ENCODE assay signal across 17 cellular contexts in the genomic region with DNA sequence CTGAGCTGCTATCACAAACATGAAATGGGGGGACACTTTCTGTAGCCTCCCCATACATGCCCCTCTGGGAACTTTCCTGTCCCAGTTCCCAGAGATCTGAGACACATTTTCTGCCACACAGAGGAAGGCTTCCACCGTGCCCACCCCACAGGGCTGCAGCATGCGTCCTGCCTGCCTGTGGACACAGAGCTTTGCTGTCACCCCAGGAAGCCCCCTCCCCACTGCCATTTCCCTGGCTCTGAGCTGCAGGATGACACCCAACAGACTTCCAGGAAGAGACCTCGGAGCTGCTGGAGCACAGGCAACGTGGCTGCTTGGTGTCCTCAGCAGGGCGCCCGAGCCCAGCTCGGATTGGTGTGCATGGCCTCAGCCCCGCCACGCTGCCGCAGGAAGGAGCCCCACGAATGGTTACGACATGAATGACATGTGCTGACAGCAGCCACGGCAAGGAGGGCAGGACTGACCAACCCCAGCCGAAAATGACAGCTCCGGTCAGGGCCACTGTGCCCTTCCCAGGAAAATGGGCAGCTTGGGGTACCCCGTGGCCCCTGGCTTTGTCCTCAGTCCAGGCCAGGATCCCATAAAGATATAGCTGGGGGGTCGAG.
A peak's percentile ranks its signal among the peaks of the same experiment; 100 is the strongest.
DNase-seq lines count a peak whose midpoint lies in the region; TF ChIP-seq lines count a peak whose summit lies in the region.
"Had no signal": no experiment of that assay in that cellular context is flagged by ENCODE, and none has a peak within 500 bp of the region (broad histone marks: within the 10 kb centered on the region; RNA-seq: fewer than 3 reads in every experiment).

No MANE protein-coding gene starts in this region.

- TF ChIP-seq CTCF in breast epithelium (IDR thresholded peaks at IDR 0.05), result no peak
- no peak for TF ChIP-seq CTCF in mammary epithelial cell (conservative IDR thresholded peaks at IDR 0.05 in 1 of 2, IDR thresholded peaks at IDR 0.05 in 1 of 2; ENCODE audit: extremely low read depth in 1 of 2, insufficient read depth in 1 of 2, low read depth in 1 of 2, low read length in 2 of 2)
- TF ChIP-seq CTCF in esophagus muscularis mucosa (IDR thresholded peaks at IDR 0.05), result no peak
- no peak for TF ChIP-seq CTCF in osteoblast (IDR thresholded peaks at IDR 0.05; ENCODE audit: extremely low read depth, low read depth, low read length)
- no peak for TF ChIP-seq CTCF in type B pancreatic cell (conservative IDR thresholded peaks at IDR 0.05)

- peaks cover 40% of the 10 kb centered on the region for H3K36me3 Mint-ChIP-seq in type B pancreatic cell

- no peaks in the 10 kb centered on the region for H3K9me3 Mint-ChIP-seq in type B pancreatic cell
- H3K9me3 Mint-ChIP-seq: activated naive CD4-positive, alpha-beta T cell treated with anti-CD3 and anti-CD28 coated beads, Interleukin-2, amount 50 U/mL, for 24 hours; CD8-positive, alpha-beta memory T cell; memory B cell had no signal

- in situ Hi-C loops in mammary epithelial cell (cut with MboI; ENCODE audit: low sequenced_read_pairs in 2 of 2), result no loop called here

- DNase-seq in breast epithelium (ENCODE audit: low spot score in 2 of 2) (no peak), mammary epithelial cell (no peak), esophagus muscularis mucosa (ENCODE audit: extremely low spot score) (no peak), osteoblast (ENCODE audit: insufficient read length, low spot score, missing footprints) (peak; percentile 27), type B pancreatic cell (ENCODE audit: extremely low spot score, unreplicated experiment) (peak; percentile 65), NCI-H1417 treated with DMSO at 0.1 percent for 48 hours (lab: John Stamatoyannopoulos, UW) (no peak), GM19240 (ENCODE audit: insufficient read length, low spot score) (no peak), MV-4-11 (lab: John Stamatoyannopoulos, UW) (no peak)
- DNase-seq: activated CD4-positive, CD25-positive, alpha-beta regulatory T cell; activated CD8-positive, alpha-beta memory T cell treated with anti-CD3 and anti-CD28 coated beads, Interleukin-2, amount 50 U/mL, for 4 hours; CD8-positive, alpha-beta memory T cell; NCI-H1930; NCI-H526 treated with DMSO at 0.1 percent for 48 hours had no signal

- WGBS in mammary epithelial cell (ENCODE audit: low coverage, missing lambda C conversion rate), result 92% methylated on average over 15 of the region's 17 CpGs
- 87% methylated on average over 12 of the region's 17 CpGs for whole genome bisulfite sequencing in esophagus muscularis mucosa

- no peak overlapping the region for H3K4me2 ChIP-seq in mammary epithelial cell (ENCODE audit: insufficient read depth, low read depth, low read length)
- H3K4me2 ChIP-seq in osteoblast (ENCODE audit: insufficient read depth, low read length), result no peak overlapping the region
- H3K4me2 ChIP-seq: A549 had no signal

- H3K79me2 ChIP-seq in mammary epithelial cell (ENCODE audit: insufficient read depth, low read length) (peaks cover 82% of the 10 kb centered on the region), osteoblast (ENCODE audit: insufficient read depth, low read length) (peaks cover 89% of the 10 kb centered on the region)

- H4K20me1 ChIP-seq in mammary epithelial cell (ENCODE audit: insufficient read depth, low read length) (no peaks in the 10 kb centered on the region), osteoblast (ENCODE audit: insufficient read depth, low read length) (peaks cover 20% of the 10 kb centered on the region)

- no peak overlapping the region for H3K9ac ChIP-seq in mammary epithelial cell (ENCODE audit: insufficient read depth, low read length)

- TF ChIP-seq EP300 in esophagus muscularis mucosa (IDR thresholded peaks at IDR 0.05), result no peak

- H3K4me1 Mint-ChIP-seq in type B pancreatic cell (ENCODE audit: unreplicated experiment), result peaks cover 35% of the 10 kb centered on the region
- H3K4me1 Mint-ChIP-seq: activated naive CD4-positive, alpha-beta T cell treated with anti-CD3 and anti-CD28 coated beads, Interleukin-2, amount 50 U/mL, for 24 hours; memory B cell had no signal

- no peak overlapping the region for H3K27ac Mint-ChIP-seq in type B pancreatic cell
- H3K27ac Mint-ChIP-seq: activated naive CD4-positive, alpha-beta T cell treated with anti-CD3 and anti-CD28 coated beads, Interleukin-2, amount 50 U/mL, for 24 hours; memory B cell had no signal

- no TSS peak for BruUV-seq in mammary epithelial cell (replicated peaks; lab: Mats Ljungman, UMichigan)

- no peaks in the 10 kb centered on the region for H3K36me3 ChIP-seq in breast epithelium
- peaks cover 5% of the 10 kb centered on the region for H3K36me3 ChIP-seq in mammary epithelial cell (ENCODE audit: insufficient read depth, low read length)
- peaks cover 6 to 69% (median 58%) of the 10 kb centered on the region in 4 donors for H3K36me3 ChIP-seq in esophagus muscularis mucosa
- H3K36me3 ChIP-seq in osteoblast (ENCODE audit: insufficient read depth, low read length), result peaks cover 62% of the 10 kb centered on the region

- H3K4me3 Mint-ChIP-seq in type B pancreatic cell, result no peak overlapping the region
- H3K4me3 Mint-ChIP-seq: activated naive CD4-positive, alpha-beta T cell treated with anti-CD3 and anti-CD28 coated beads, Interleukin-2, amount 50 U/mL, for 24 hours; CD8-positive, alpha-beta memory T cell; memory B cell had no signal

- dilution Hi-C loops in mammary epithelial cell (cut with HindIII; ENCODE audit: low sequenced_read_pairs), result no loop called here

- intact Hi-C loops in breast epithelium (cut with DNase I; ENCODE audit: low total_unique reads) (no loop called here), mammary epithelial cell (cut with micrococcal nuclease) (no loop called here), esophagus muscularis mucosa (cut with DNase I) (no loop called here)

- H3K4me1 ChIP-seq in breast epithelium (peaks cover 3 to 12% of the 10 kb centered on the region in 2 donors), mammary epithelial cell (ENCODE audit: insufficient read depth, low read length) (peaks cover 44% of the 10 kb centered on the region), esophagus muscularis mucosa (peaks cover 51 to 84% (median 82%) of the 10 kb centered on the region in 4 donors), osteoblast (ENCODE audit: insufficient read depth, low read length) (peaks cover 29% of the 10 kb centered on the region)
- H3K4me1 ChIP-seq: pancreas had no signal

- H3K27me3 Mint-ChIP-seq in type B pancreatic cell, result no peaks in the 10 kb centered on the region
- H3K27me3 Mint-ChIP-seq: activated naive CD4-positive, alpha-beta T cell treated with anti-CD3 and anti-CD28 coated beads, Interleukin-2, amount 50 U/mL, for 24 hours; CD8-positive, alpha-beta memory T cell; memory B cell had no signal

- H3K4me3 ChIP-seq in breast epithelium, result no peak overlapping the region
- H3K4me3 ChIP-seq in mammary epithelial cell (replicated peaks in 1 of 3; ENCODE audit: insufficient read depth in 1 of 3, low read depth in 2 of 3, low read length in 3 of 3), result no peak overlapping the region
- H3K4me3 ChIP-seq in esophagus muscularis mucosa, result no peak overlapping the region
- H3K4me3 ChIP-seq in osteoblast (ENCODE audit: insufficient read depth, low read length), result no peak overlapping the region
- H3K4me3 ChIP-seq: A549, pancreas had no signal

- CTCF ChIA-PET in mammary epithelial cell (lab: Charles Lee; ENCODE audit: low non-redundant PET), result no interaction called here

- H3K27me3 ChIP-seq in breast epithelium (no peaks in the 10 kb centered on the region), mammary epithelial cell (ENCODE audit: insufficient read depth, low read length) (no peaks in the 10 kb centered on the region), esophagus muscularis mucosa (no peaks in the 10 kb centered on the region), osteoblast (ENCODE audit: insufficient read depth, low read length) (no peaks in the 10 kb centered on the region)
- H3K27me3 ChIP-seq: pancreas had no signal

- TF ChIP-seq POLR2A in breast epithelium (IDR thresholded peaks at IDR 0.05) (no peak), esophagus muscularis mucosa (IDR thresholded peaks at IDR 0.05; ENCODE audit: low read depth) (no peak)

- H3K9me3 ChIP-seq in breast epithelium, result no peaks in the 10 kb centered on the region
- no peaks in the 10 kb centered on the region for H3K9me3 ChIP-seq in mammary epithelial cell (replicated peaks; ENCODE audit: insufficient read depth, low read length)
- H3K9me3 ChIP-seq in esophagus muscularis mucosa, result no peaks in the 10 kb centered on the region
- no peaks in the 10 kb centered on the region for H3K9me3 ChIP-seq in osteoblast (ENCODE audit: low read depth, low read length)
- H3K9me3 ChIP-seq: A549, pancreas had no signal

- no peak overlapping the region for H2AFZ ChIP-seq in mammary epithelial cell (ENCODE audit: low read depth, low read length)
- H2AFZ ChIP-seq in osteoblast (ENCODE audit: low read length), result no peak overlapping the region

- H3K27ac ChIP-seq in breast epithelium (peak overlapping the region; percentile 65 to 80), mammary epithelial cell (ENCODE audit: insufficient read depth, low read depth, low read length) (no peak overlapping the region), esophagus muscularis mucosa (replicated peaks in 1 of 4) (peak overlapping the region; percentile 32 to 70 (median 48)), osteoblast (ENCODE audit: low read depth, low read length) (no peak overlapping the region)
- H3K27ac ChIP-seq: A549, pancreas had no signal

Comparison
In these comparisons a context has a peak if more than half of its experiments do, and no peak if none do; other contexts are left out.
1. H3K27ac ChIP-seq: peak in breast epithelium (2 of 2) and esophagus muscularis mucosa (4 of 4); none in mammary epithelial cell (single experiment) and osteoblast (single experiment).
2. DNase-seq: peak in osteoblast (single experiment) and type B pancreatic cell (single experiment); none in breast epithelium (0 of 2), mammary epithelial cell (single experiment), esophagus muscularis mucosa (single experiment), NCI-H1417 treated with DMSO at 0.1 percent for 48 hours (single experiment), GM19240 (single experiment) and MV-4-11 (single experiment).